20 cellular contexts compared by ENCODE assay signal in the genomic region with DNA sequence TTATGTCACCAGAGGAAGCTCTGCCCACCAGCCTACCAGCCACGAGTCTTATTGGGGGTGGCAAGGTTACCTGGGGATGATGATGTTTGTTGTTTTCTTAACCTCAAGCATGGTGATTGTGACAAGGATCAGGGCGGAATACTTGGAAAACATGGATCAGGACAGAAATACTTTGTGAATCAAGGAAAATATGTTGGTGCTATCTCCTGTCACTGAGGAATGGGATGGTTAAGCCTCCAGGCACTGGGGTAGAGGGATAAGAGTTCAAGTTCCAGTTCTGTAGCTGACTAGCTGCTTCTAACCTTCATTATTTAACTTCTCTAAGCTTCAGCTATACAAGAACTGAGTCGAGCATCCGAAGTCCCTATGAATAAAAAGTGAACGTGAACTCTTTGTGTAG.
DNase-seq lines count a peak whose midpoint lies in the region; ATAC-seq, FAIRE-seq and TF ChIP-seq lines count a peak whose summit lies in the region.
"Had no signal": no experiment of that assay in that cellular context is flagged by ENCODE, and none has a peak within 500 bp of the region (broad histone marks: within the 10 kb centered on the region; RNA-seq: fewer than 3 reads in every experiment).

No MANE protein-coding gene starts in this region.

- H2AFZ ChIP-seq in mesenchymal stem cell (ENCODE audit: low read depth, low read length): no peak overlapping the region

- TF ChIP-seq POLR2A in suprapubic skin (IDR thresholded peaks at IDR 0.05): no peak
- TF ChIP-seq POLR2A in tibial nerve (IDR thresholded peaks at IDR 0.05): no peak

- H3K4ac ChIP-seq in mesenchymal stem cell (ENCODE audit: low read depth in 1 of 2, low read length in 2 of 2): no peak overlapping the region

- TF ChIP-seq EP300 in suprapubic skin (IDR thresholded peaks at IDR 0.05) (no peak), tibial nerve (IDR thresholded peaks at IDR 0.05) (no peak)

- no peak overlapping the region for H2BK12ac ChIP-seq in mesenchymal stem cell (ENCODE audit: low read length in 2 of 2)

- peaks cover 0 to 9% of the 10 kb centered on the region in 2 donors for H3K9me3 Mint-ChIP-seq in activated naive CD4-positive, alpha-beta T cell treated with anti-CD3 and anti-CD28 coated beads, Interleukin-2, amount 50 U/mL, for 72 hours
- H3K9me3 Mint-ChIP-seq: CD8-positive, alpha-beta memory T cell; H9 had no signal

- no peak overlapping the region for H3K27ac Mint-ChIP-seq in activated naive CD4-positive, alpha-beta T cell treated with anti-CD3 and anti-CD28 coated beads, Interleukin-2, amount 50 U/mL, for 72 hours
- H3K27ac Mint-ChIP-seq: H9 had no signal

- peak overlapping the region; percentile 82 for H2AK5ac ChIP-seq in mesenchymal stem cell (ENCODE audit: low read length, severe bottlenecking)

- H3K27ac ChIP-seq in caudate nucleus (ENCODE audit: low read depth, low read length) (peak overlapping the region; percentile 11), mesenchymal stem cell (ENCODE audit: low read length, poor library complexity, severe bottlenecking) (no peak overlapping the region), suprapubic skin (peak overlapping the region; percentile 79), tibial nerve (peak overlapping the region in 1 of 4 donors; percentile 61)

- H2BK120ac ChIP-seq in mesenchymal stem cell (ENCODE audit: low read depth, low read length): no peak overlapping the region

- 86% methylated on average over 4 of the region's 5 CpGs for WGBS in mesenchymal stem cell
- 79% methylated on average over 5 of the region's 5 CpGs for WGBS in suprapubic skin
- 83 to 84% methylated on average over 5 of the region's 5 CpGs for WGBS in tibial nerve, 2 donors

- DNase-seq in caudate nucleus (lab: John Stamatoyannopoulos, UW): no peak
- DNase-seq in mesenchymal stem cell: no peak
- no peak for DNase-seq in suprapubic skin (ENCODE audit: low spot score in 2 of 2)
- DNase-seq in tibial nerve (ENCODE audit: low spot score in 2 of 2): no peak
- DNase-seq in activated naive CD4-positive, alpha-beta T cell treated with anti-CD3 and anti-CD28 coated beads, Interleukin-2, amount 50 U/mL, for 72 hours (ENCODE audit: low spot score in 2 of 2): no peak
- no peak for DNase-seq in left lobe of liver (ENCODE audit: low spot score)
- no peak for DNase-seq in HuH-7 (ENCODE audit: low spot score)
- DNase-seq: ACHN; CD8-positive, alpha-beta memory T cell; H9; Karpas-422; MM.1S; NCI-H187 treated with DMSO at 0.1 percent for 48 hours; NCI-H2171; NCI-H446 treated with DMSO at 0.1 percent for 48 hours; NCI-H748 treated with DMSO at 0.1 percent for 48 hours; SHP77 had no signal

- no peak overlapping the region for H4K8ac ChIP-seq in mesenchymal stem cell (ENCODE audit: low read length)

- ATAC-seq in activated naive CD4-positive, alpha-beta T cell treated with anti-CD3 and anti-CD28 coated beads, Interleukin-2, amount 50 U/mL, for 72 hours: no peak
- no peak for ATAC-seq in left lobe of liver

- H2BK5ac ChIP-seq in mesenchymal stem cell (ENCODE audit: low read depth, low read length, poor library complexity, severe bottlenecking): no peak overlapping the region

- H3K36me3 Mint-ChIP-seq in activated naive CD4-positive, alpha-beta T cell treated with anti-CD3 and anti-CD28 coated beads, Interleukin-2, amount 50 U/mL, for 72 hours: no peaks in the 10 kb centered on the region
- H3K36me3 Mint-ChIP-seq: CD8-positive, alpha-beta memory T cell had no signal

- H3K27me3 ChIP-seq in mesenchymal stem cell (ENCODE audit: control insufficient read depth in 1 of 2, insufficient read depth in 1 of 2, low read length in 2 of 2) (no peaks in the 10 kb centered on the region), suprapubic skin (no peaks in the 10 kb centered on the region), tibial nerve (no peaks in the 10 kb centered on the region)

- no peak overlapping the region for H3K23ac ChIP-seq in mesenchymal stem cell (ENCODE audit: low read length in 2 of 2)

- no peak overlapping the region for H2BK15ac ChIP-seq in mesenchymal stem cell (ENCODE audit: low read depth, poor library complexity, severe bottlenecking)

- no peak overlapping the region for H3K14ac ChIP-seq in mesenchymal stem cell (ENCODE audit: low read length in 2 of 2)

- H3K18ac ChIP-seq in mesenchymal stem cell (ENCODE audit: low read depth in 1 of 2, low read length in 2 of 2): no peak overlapping the region

- H3K4me1 ChIP-seq in mesenchymal stem cell (ENCODE audit: control insufficient read depth, insufficient read depth, low read depth, low read length) (peaks cover 11% of the 10 kb centered on the region), suprapubic skin (peaks cover 15% of the 10 kb centered on the region), tibial nerve (peaks cover 0 to 19% (median 0%) of the 10 kb centered on the region in 4 donors)

- peak; percentile 98 for FAIRE-seq in G401.6 (lab: Jason Lieb, UNC)
- FAIRE-seq: HepG2, RCC 7860 had no signal

- H3K9ac ChIP-seq in mesenchymal stem cell (ENCODE audit: low read length): peak overlapping the region; percentile 79

- H3K36me3 ChIP-seq in mesenchymal stem cell (ENCODE audit: control insufficient read depth in 1 of 2, insufficient read depth in 2 of 2, low read depth in 1 of 2, low read length in 2 of 2) (no peaks in the 10 kb centered on the region), suprapubic skin (no peaks in the 10 kb centered on the region), tibial nerve (no peaks in the 10 kb centered on the region)

- no peak overlapping the region for H3K4me3 ChIP-seq in mesenchymal stem cell (ENCODE audit: insufficient read depth in 1 of 2, low read depth in 1 of 2, low read length in 2 of 2)
- no peak overlapping the region for H3K4me3 ChIP-seq in suprapubic skin
- no peak overlapping the region for H3K4me3 ChIP-seq in tibial nerve

- H3K4me2 ChIP-seq in mesenchymal stem cell (ENCODE audit: low read length, poor library complexity, severe bottlenecking): no peak overlapping the region

- no peak overlapping the region for H4K91ac ChIP-seq in mesenchymal stem cell (ENCODE audit: low read length)

- H3K9me3 ChIP-seq in mesenchymal stem cell (ENCODE audit: control insufficient read depth, low read length): peaks cover 3% of the 10 kb centered on the region
- no peaks in the 10 kb centered on the region for H3K9me3 ChIP-seq in suprapubic skin
- H3K9me3 ChIP-seq in tibial nerve: no peaks in the 10 kb centered on the region

- H3K79me1 ChIP-seq in mesenchymal stem cell (replicated peaks; ENCODE audit: low read length, poor library complexity, severe bottlenecking): no peaks in the 10 kb centered on the region

- TF ChIP-seq CTCF in suprapubic skin (IDR thresholded peaks at IDR 0.05): no peak
- TF ChIP-seq CTCF in tibial nerve (IDR thresholded peaks at IDR 0.05): no peak
